Comparison of ENCODE assay signal across 1 cellular context in the genomic region with DNA sequence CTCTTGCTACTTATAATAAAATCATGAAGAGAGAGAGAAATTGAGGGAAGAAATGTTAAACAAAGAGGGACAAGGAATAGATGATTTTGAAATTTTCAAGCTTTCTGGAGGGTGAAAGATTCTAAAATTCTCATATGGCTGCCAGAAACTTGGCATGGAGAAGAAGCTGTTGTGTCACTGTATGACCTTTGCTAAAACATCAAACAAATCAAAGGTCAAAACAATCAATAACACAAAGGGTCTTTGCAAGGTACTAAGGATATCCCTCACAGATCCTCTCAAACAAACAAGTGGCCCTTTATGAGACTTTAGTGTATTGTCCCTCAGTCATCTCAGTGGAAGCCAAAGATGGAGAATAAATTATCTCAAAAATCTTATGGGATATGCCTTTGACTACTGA.
TF ChIP-seq lines count a peak whose summit lies in the region.

No MANE protein-coding gene starts in this region.

TF ChIP-seq in K562, 482 proteins besides CTCF, POLR2A, EP300 and RAD21:
- TF ChIP-seq ZNF589 (CRISPR knock-in tag; IDR thresholded peaks at IDR 0.05; ENCODE audit: low read depth) (no peak), CHD1 (IDR thresholded peaks at IDR 0.05; ENCODE audit: low read length) (no peak), PHF8 (IDR thresholded peaks at IDR 0.05; ENCODE audit: borderline replicate concordance, low read length) (peak; percentile 23; the same call in 1 of the 2 replicates)
